In genomic region chr2:11133238-11133935, GRCh38 we compare ENCODE assay signal across 8 cellular contexts. TPM values are rescaled to one million over a fixed set of nuclear protein-coding genes. Genes with fewer than 3 reads are reported as not detected.
DNase-seq lines count a peak whose midpoint lies in the region; ATAC-seq and TF ChIP-seq lines count a peak whose summit lies in the region.

No MANE protein-coding gene starts in this region.

- H3K9me3 Mint-ChIP-seq in activated B cell treated with CpG ODN at 0.5 μM for 24 hours = no peaks in the 10 kb centered on the region

- H3K36me3 ChIP-seq in HAP-1 (replicated peaks) = no peaks in the 10 kb centered on the region
- H3K36me3 ChIP-seq in left ventricle myocardium inferior = no peaks in the 10 kb centered on the region

- no peak for TF ChIP-seq CTCF in activated B cell treated with CpG ODN at 0.5 μM for 24 hours (IDR thresholded peaks at IDR 0.05)
- TF ChIP-seq CTCF in left ventricle myocardium inferior (IDR thresholded peaks at IDR 0.05; ENCODE audit: borderline replicate concordance) = no peak

- CTCF ChIA-PET in activated B cell treated with CpG ODN at 0.5 μM for 24 hours (lab: Charles Lee) = interaction anchor here (0.6 to 3.9 kb wide), 35 partner anchors 10 to 1874 kb away, joined by 3 to 32 read pairs (median 4); partner anchors contain the start of genes E2F6, PDIA6, ROCK2 and SLC66A3

- POLR2A ChIA-PET in activated B cell treated with CpG ODN at 0.5 μM for 24 hours (lab: Charles Lee) = interaction anchor here (0.7 to 2.7 kb wide), 5 partner anchors 21 to 332 kb away, joined by 3 to 37 read pairs (median 6); partner anchors contain the start of genes E2F6, ROCK2 and SLC66A3

- H3K27me3 ChIP-seq in HAP-1 (ENCODE audit: low read depth) = no peaks in the 10 kb centered on the region
- H3K27me3 ChIP-seq in left ventricle myocardium inferior (ENCODE audit: low read depth) = peaks cover 18% of the 10 kb centered on the region

- peaks cover 15% of the 10 kb centered on the region for H3K27me3 Mint-ChIP-seq in activated B cell treated with CpG ODN at 0.5 μM for 24 hours

- no peak overlapping the region for H3K27ac ChIP-seq in left ventricle myocardium inferior (replicated peaks)

- H3K9me3 ChIP-seq in HAP-1 (no peaks in the 10 kb centered on the region), left ventricle myocardium inferior (replicated peaks) (no peaks in the 10 kb centered on the region)

- no peak for ATAC-seq in activated B cell treated with CpG ODN at 0.5 μM for 24 hours (ENCODE audit: low read depth)
- ATAC-seq in HG02798 (IDR thresholded peaks at IDR 0.05; ENCODE audit: poor library complexity, unreplicated experiment) = no peak

- in situ Hi-C loops in HAP-1 (cut with MboI; ENCODE audit: low sequenced_read_pairs) = loop anchor here (10.0 to 25.0 kb wide), 3 partner anchors 311 to 654 kb away; no protein-coding TSS in a partner anchor

- peak overlapping the region; percentile 90 for H3K4me3 Mint-ChIP-seq in activated B cell treated with CpG ODN at 0.5 μM for 24 hours

- H3K4me3 ChIP-seq in HAP-1 (peak overlapping the region; percentile 38), left ventricle myocardium inferior (peak overlapping the region; percentile 68), skeletal muscle cell (ENCODE audit: low read depth, low read length) (peak overlapping the region; percentile 53)

- peaks cover 30% of the 10 kb centered on the region for H3K4me1 Mint-ChIP-seq in activated B cell treated with CpG ODN at 0.5 μM for 24 hours

- H3K27ac Mint-ChIP-seq in activated B cell treated with CpG ODN at 0.5 μM for 24 hours = no peak overlapping the region

- H3K36me3 Mint-ChIP-seq in activated B cell treated with CpG ODN at 0.5 μM for 24 hours (ENCODE audit: low read depth) = no peaks in the 10 kb centered on the region

- H3K4me1 ChIP-seq in HAP-1 = peaks cover 7% of the 10 kb centered on the region
- peaks cover 34% of the 10 kb centered on the region for H3K4me1 ChIP-seq in left ventricle myocardium inferior

- DNase-seq in HAP-1 (ENCODE audit: low spot score in 2 of 2) (no peak), activated B cell treated with CpG ODN at 0.5 μM for 24 hours (no peak), left ventricle myocardium inferior (no peak), skeletal muscle cell (ENCODE audit: low read depth) (no peak), NCI-H226 (no peak), activated gamma-delta T cell (lab: John Stamatoyannopoulos, UW) (no peak), kidney glomerular epithelial cell (lab: John Stamatoyannopoulos, UW) (no peak)

- intact Hi-C loops in activated B cell treated with CpG ODN at 0.5 μM for 24 hours (cut with micrococcal nuclease) (loop anchor here (2.0 to 10.0 kb wide), 6 partner anchors 79 to 613 kb away; partner anchors contain the start of genes E2F6, LPIN1 and ROCK2), left ventricle myocardium inferior (cut with micrococcal nuclease) (loop anchor here (10.0 kb wide), 1 partner anchor 281 kb away; no protein-coding TSS in a partner anchor)

RNA-seq across cellular contexts. Expression of gene SLC66A3, which starts 21.9 kb away (rescaled TPM):
- total RNA-seq in activated B cell treated with CpG ODN at 0.5 μM for 24 hours (14.3 and 15.2 TPM in 2 replicates), left ventricle myocardium inferior (7.8 TPM)
